ENCODE assay signal across 8 cellular contexts in the genomic region with DNA sequence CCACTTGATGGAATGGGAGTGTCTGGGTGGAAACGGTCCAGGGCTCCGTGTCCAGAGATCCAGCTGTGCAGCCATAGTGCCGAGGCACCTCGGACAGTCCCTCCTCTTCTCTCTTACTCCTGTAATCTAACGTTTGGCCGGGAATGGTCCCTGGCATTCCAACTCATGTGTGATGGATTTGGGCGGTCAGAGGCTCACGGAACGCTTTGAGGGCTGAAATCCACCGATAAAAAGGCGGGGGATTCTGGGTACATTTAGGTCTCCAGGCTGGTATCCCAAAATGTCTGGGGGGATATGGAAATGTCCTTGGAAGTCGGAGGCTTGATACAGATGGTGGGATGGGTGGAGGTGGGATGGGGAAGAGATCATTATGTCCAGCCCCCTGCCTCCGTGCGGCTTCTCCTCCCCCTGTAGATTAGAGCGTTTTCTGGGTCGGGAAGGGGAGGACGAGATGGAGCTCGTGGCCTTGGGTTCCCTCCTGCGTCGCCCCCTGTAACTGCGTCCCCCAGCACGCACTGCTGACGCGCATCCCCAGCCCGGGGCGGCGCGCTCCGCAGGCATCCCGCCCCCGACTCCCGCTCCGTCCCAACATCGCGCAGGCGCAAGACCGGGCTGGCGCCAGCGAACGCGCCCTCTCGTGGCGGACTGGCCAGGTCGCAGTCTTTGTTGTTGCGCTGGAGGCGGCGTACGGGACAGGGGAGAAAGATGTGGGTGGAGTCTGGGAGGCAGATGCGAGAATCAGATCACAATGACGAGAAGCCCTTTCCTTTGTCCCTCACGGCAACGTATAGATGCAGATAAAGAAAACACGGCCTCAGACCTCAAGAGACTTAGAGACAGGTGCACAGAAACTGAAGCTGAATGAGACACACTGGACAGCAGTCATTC. TPM values are rescaled to one million over a fixed set of nuclear protein-coding genes. Genes with fewer than 3 reads are reported as not detected.
DNase-seq lines count a peak whose midpoint lies in the region; ATAC-seq lines count a peak whose summit lies in the region.

No MANE protein-coding gene starts in this region.

- peaks cover 7 to 28% of the 10 kb centered on the region in 2 donors for H3K4me1 ChIP-seq in muscle layer of duodenum (ENCODE audit: control insufficient read depth in 1 of 2, insufficient read depth in 2 of 2, low read length in 2 of 2)

- H3K27ac ChIP-seq in muscle layer of duodenum (ENCODE audit: low read length) = peak overlapping the region; percentile 80

- ATAC-seq in GM21526 (IDR thresholded peaks at IDR 0.05; ENCODE audit: low FRiP score, unreplicated experiment) (peak; percentile 65), esophagus mucosa (peak; percentile 91)

- no peaks in the 10 kb centered on the region for H3K36me3 ChIP-seq in muscle layer of duodenum (ENCODE audit: control insufficient read depth in 1 of 2, insufficient read depth in 2 of 2, low read length in 2 of 2)

- peak; percentile 90 for DNase-seq in DMS114 treated with DMSO at 0.1 percent for 48 hours (lab: John Stamatoyannopoulos, UW; ENCODE audit: unreplicated experiment)
- peak; percentile 92 for DNase-seq in KBM-7
- DNase-seq in OCI-M2 (lab: John Stamatoyannopoulos, UW; ENCODE audit: unreplicated experiment) = peak; percentile 47
- DNase-seq in activated T-cell treated with anti-CD3 and anti-CD28 coated beads for 48 hours (ENCODE audit: low read depth) = peak; percentile 98
- peak; percentile 86 to 90 for DNase-seq in stimulated activated CD8-positive, alpha-beta memory T cell treated with anti-CD3 and anti-CD28 coated beads, Interleukin-7, amount 100 ng/mL, for 1 hour (ENCODE audit: low read depth in 2 of 2)

- in situ Hi-C loops in KBM-7 (cut with MboI; ENCODE audit: low pct_unique_long_range_greater_than_20kb, low sequenced_read_pairs) = loop anchor here (10.0 kb wide), 1 partner anchor 46 kb away; no protein-coding TSS in a partner anchor

- peak overlapping the region; percentile 71 to 90 for H3K4me3 ChIP-seq in muscle layer of duodenum (ENCODE audit: low read depth in 1 of 2, low read length in 2 of 2)

- H3K27me3 ChIP-seq in muscle layer of duodenum (ENCODE audit: low read depth, low read length) = no peaks in the 10 kb centered on the region

- H3K9me3 ChIP-seq in muscle layer of duodenum (ENCODE audit: control insufficient read depth in 1 of 2, low read length in 2 of 2) = no peaks in the 10 kb centered on the region

RNA-seq across cellular contexts. Expression of a gene that starts 4.5 kb away (rescaled TPM):
- total RNA-seq in esophagus mucosa = 0.64 TPM

RNA-seq across cellular contexts. Expression of a gene that starts 10.8 kb away (rescaled TPM):
- total RNA-seq in esophagus mucosa = 26.3 TPM

RNA-seq across cellular contexts. Expression of a gene that starts 31.3 kb away (rescaled TPM):
- total RNA-seq in esophagus mucosa = 0.16 TPM

RNA-seq across cellular contexts. Expression of a gene that starts 40.2 kb away (rescaled TPM):
- 42.7 TPM for total RNA-seq in esophagus mucosa

Comparison
In these comparisons a context has a peak if more than half of its experiments do, and no peak if none do; other contexts are left out.
1. Peak in every context shown above with its lines: DNase-seq, ATAC-seq, H3K4me3 ChIP-seq and H3K27ac ChIP-seq.
2. DNase-seq: peak in every context shown above with its lines; median percentile 98 in activated T-cell treated with anti-CD3 and anti-CD28 coated beads for 48 hours; 92 in KBM-7; 90 in DMS114 treated with DMSO at 0.1 percent for 48 hours; 88 in stimulated activated CD8-positive, alpha-beta memory T cell treated with anti-CD3 and anti-CD28 coated beads, Interleukin-7, amount 100 ng/mL, for 1 hour; 47 in OCI-M2.